Comparison of ENCODE assay signal across 12 cellular contexts in the genomic region with DNA sequence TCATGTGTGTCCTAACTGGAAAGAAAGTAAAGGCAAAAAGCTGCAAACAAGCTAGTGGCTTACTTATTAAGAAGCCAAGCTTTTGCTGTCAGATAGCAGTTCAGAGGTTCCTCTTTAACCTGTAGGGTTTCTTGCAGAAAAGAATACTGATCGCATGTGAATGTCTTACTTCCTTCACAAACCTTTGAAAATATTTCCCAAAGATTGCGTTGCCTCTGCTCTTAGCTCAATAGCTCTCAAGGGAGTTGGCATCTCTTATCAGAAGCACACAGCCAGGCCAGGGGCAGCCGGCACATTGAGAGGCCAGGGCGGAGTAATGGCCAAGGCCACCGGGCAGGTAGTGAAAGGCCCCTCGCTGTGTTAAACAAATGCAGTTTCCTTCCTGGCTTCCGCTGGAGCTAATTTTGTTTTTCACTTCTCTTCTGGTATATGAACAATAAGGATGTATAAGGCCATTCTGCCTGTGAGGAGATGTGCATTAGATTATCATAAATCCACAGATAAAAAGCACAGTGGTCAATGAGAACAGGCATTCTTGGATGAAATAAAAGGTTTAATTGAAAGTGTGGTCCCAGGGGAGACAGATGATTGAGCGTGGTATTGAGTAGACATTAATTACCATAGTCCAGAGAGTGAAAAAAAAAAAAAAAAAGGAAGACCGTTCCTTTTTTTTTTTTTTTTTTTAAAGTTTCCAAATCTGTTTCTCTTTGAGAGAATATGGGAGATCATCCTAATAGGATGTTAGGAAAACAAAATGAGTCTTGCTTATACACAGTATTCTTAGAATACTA.
A peak's percentile ranks its signal among the peaks of the same experiment; 100 is the strongest.
DNase-seq lines count a peak whose midpoint lies in the region; ATAC-seq and TF ChIP-seq lines count a peak whose summit lies in the region.
"Had no signal": no experiment of that assay in that cellular context is flagged by ENCODE, and none has a peak within 500 bp of the region (broad histone marks: within the 10 kb centered on the region; RNA-seq: fewer than 3 reads in every experiment).

No MANE protein-coding gene starts in this region.

- ATAC-seq in GM18861 (IDR thresholded peaks at IDR 0.05; ENCODE audit: unreplicated experiment) = peak; percentile 88
- peak; percentile 79 for ATAC-seq in HG02759 (IDR thresholded peaks at IDR 0.05; ENCODE audit: unreplicated experiment)
- peak; percentile 84 to 92 for ATAC-seq in lower lobe of right lung
- no peak for ATAC-seq in GM18867 (IDR thresholded peaks at IDR 0.05; ENCODE audit: unreplicated experiment)
- ATAC-seq: HCT116, mucosa of descending colon had no signal

- H3K4me3 ChIP-seq in lower lobe of right lung = no peak overlapping the region
- H3K4me3 ChIP-seq in PC-9 = no peak overlapping the region
- H3K4me3 ChIP-seq: mucosa of descending colon had no signal

- H3F3A ChIP-seq in PC-9 (ENCODE audit: insufficient read depth, low read depth) = no peaks in the 10 kb centered on the region

- H3K9me3 ChIP-seq in lower lobe of right lung = no peaks in the 10 kb centered on the region
- H3K9me3 ChIP-seq in PC-9 (ENCODE audit: insufficient read depth, low read depth) = no peaks in the 10 kb centered on the region
- H3K9me3 ChIP-seq: mucosa of descending colon had no signal

- no peaks in the 10 kb centered on the region for H4K20me1 ChIP-seq in PC-9 (ENCODE audit: insufficient read depth)

- POLR2A ChIA-PET in PC-9 (lab: Charles Lee; ENCODE audit: unreplicated experiment) = interaction anchor here (0.7 kb wide), 1 partner anchor 10 kb away, joined by 4 read pairs; no protein-coding TSS in a partner anchor

- H3K79me2 ChIP-seq in PC-9 (ENCODE audit: low read depth) = no peaks in the 10 kb centered on the region

- BruUV-seq in PC-9 (replicated peaks; lab: Mats Ljungman, UMichigan) = no TSS peak

- H2AFZ ChIP-seq in PC-9 = no peak overlapping the region

- TF ChIP-seq CTCF in lower lobe of right lung (IDR thresholded peaks at IDR 0.05) (no peak), GM13977 (IDR thresholded peaks at IDR 0.05; ENCODE audit: extremely low read depth, insufficient read depth, missing control alignments) (no peak), PC-9 (conservative IDR thresholded peaks at IDR 0.05) (no peak)

- intact Hi-C loops in lower lobe of right lung (cut with DNase I) = no loop called here
- intact Hi-C loops in PC-9 (cut with micrococcal nuclease; ENCODE audit: unreplicated experiment) = no loop called here

- H3K27ac ChIP-seq in lower lobe of right lung (no peak overlapping the region), PC-9 (no peak overlapping the region)

- no peak overlapping the region for H3K4me2 ChIP-seq in PC-9

- H3K4me1 ChIP-seq in lower lobe of right lung (peaks cover 5% of the 10 kb centered on the region), PC-9 (replicated peaks; ENCODE audit: insufficient read depth) (no peaks in the 10 kb centered on the region)

- H3K9me2 ChIP-seq in PC-9 (ENCODE audit: insufficient read depth) = no peaks in the 10 kb centered on the region

- H3K27me3 ChIP-seq in lower lobe of right lung (ENCODE audit: low read depth) = no peaks in the 10 kb centered on the region
- no peaks in the 10 kb centered on the region for H3K27me3 ChIP-seq in PC-9 (ENCODE audit: insufficient read depth, low read depth)

- in situ Hi-C loops in GM13977 (cut with MboI; ENCODE audit: low pct_unique_long_range_greater_than_20kb, low sequenced_read_pairs, unreplicated experiment) = no loop called here

- DNase-seq in OCI-M1 (lab: John Stamatoyannopoulos, UW) = peak; percentile 83
- DNase-seq in lower lobe of right lung = peak; percentile 59
- DNase-seq in stimulated activated CD4-positive, alpha-beta T cell treated with anti-CD3 and anti-CD28 coated beads, Interleukin-15, amount 100 ng/mL, for 24 hours = no peak
- no peak for DNase-seq in GM13977 (ENCODE audit: low spot score)
- no peak for DNase-seq in PC-9
- DNase-seq: activated CD4-positive, alpha-beta T cell treated with anti-CD3 and anti-CD28 coated beads for 1 hour; NCI-H2029 had no signal

- CTCF ChIA-PET in PC-9 (lab: Charles Lee) = no interaction called here

- H3K36me3 ChIP-seq in lower lobe of right lung (no peaks in the 10 kb centered on the region), PC-9 (ENCODE audit: low read depth) (no peaks in the 10 kb centered on the region)

Comparison
In these comparisons a context has a peak if more than half of its experiments do, and no peak if none do; other contexts are left out.
1. DNase-seq: peak in OCI-M1 (single experiment) and lower lobe of right lung (single experiment); none in stimulated activated CD4-positive, alpha-beta T cell treated with anti-CD3 and anti-CD28 coated beads, Interleukin-15, amount 100 ng/mL, for 24 hours (single experiment), GM13977 (single experiment) and PC-9 (0 of 2).